12 cellular contexts compared by ENCODE assay signal in genomic region chr2:45329045-45329677, GRCh38.
DNase-seq lines count a peak whose midpoint lies in the region; ATAC-seq and TF ChIP-seq lines count a peak whose summit lies in the region.
"Had no signal": no experiment of that assay in that cellular context is flagged by ENCODE, and none has a peak within 500 bp of the region (broad histone marks: within the 10 kb centered on the region; RNA-seq: fewer than 3 reads in every experiment).

No MANE protein-coding gene starts in this region.

- ATAC-seq in SK-N-SH treated with all-trans-retinoic acid at 6 μM for 48 hours, result peak; percentile 83
- ATAC-seq in GM18502 (IDR thresholded peaks at IDR 0.05; ENCODE audit: poor library complexity, unreplicated experiment), result no peak
- no peak for ATAC-seq in GM21723 (IDR thresholded peaks at IDR 0.05; ENCODE audit: unreplicated experiment)
- ATAC-seq: activated CD4-positive, CD25-positive, alpha-beta regulatory T cell treated with anti-CD3 and anti-CD28 coated beads, Interleukin-2, amount 50 U/mL, for 24 hours had no signal

- DNase-seq in Caki2 (ENCODE audit: low read depth), result peak; percentile 52
- peak; percentile 39 for DNase-seq in HuH-7.5 (ENCODE audit: low spot score)
- DNase-seq in islet precursor cell, result peak; percentile 89
- DNase-seq in stimulated activated naive CD4-positive, alpha-beta T cell (lab: John Stamatoyannopoulos, UW), result no peak
- DNase-seq in activated gamma-delta T cell treated with Interleukin-2 at 50 U/mL for 16 hours, result no peak
- DNase-seq: activated gamma-delta T cell; NK-92 treated with Interleukin-12 subunit alpha and Interleukin-12 subunit beta, amount 100 ng/mL, for 24 hours; posterior cingulate gyrus had no signal

- in situ Hi-C loops in Caki2 (cut with HindIII; ENCODE audit: low pct_unique_long_range_greater_than_20kb, low sequenced_read_pairs), result no loop called here

TF ChIP-seq in SK-N-SH treated with all-trans-retinoic acid at 6 μM for 48 hours, 23 proteins besides CTCF, POLR2A, EP300 and RAD21:
- TF ChIP-seq, protein P1, sequence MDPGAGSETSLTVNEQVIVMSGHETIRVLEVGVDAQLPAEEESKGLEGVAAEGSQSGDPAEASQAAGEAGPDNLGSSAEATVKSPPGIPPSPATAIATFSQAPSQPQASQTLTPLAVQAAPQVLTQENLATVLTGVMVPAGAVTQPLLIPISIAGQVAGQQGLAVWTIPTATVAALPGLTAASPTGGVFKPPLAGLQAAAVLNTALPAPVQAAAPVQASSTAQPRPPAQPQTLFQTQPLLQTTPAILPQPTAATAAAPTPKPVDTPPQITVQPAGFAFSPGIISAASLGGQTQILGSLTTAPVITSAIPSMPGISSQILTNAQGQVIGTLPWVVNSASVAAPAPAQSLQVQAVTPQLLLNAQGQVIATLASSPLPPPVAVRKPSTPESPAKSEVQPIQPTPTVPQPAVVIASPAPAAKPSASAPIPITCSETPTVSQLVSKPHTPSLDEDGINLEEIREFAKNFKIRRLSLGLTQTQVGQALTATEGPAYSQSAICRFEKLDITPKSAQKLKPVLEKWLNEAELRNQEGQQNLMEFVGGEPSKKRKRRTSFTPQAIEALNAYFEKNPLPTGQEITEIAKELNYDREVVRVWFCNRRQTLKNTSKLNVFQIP (CRISPR knock-in tag; IDR thresholded peaks at IDR 0.05; ENCODE audit: borderline replicate concordance, low read depth), result no peak
- peak; percentile 76 for TF ChIP-seq ZNF70 (CRISPR knock-in tag; IDR thresholded peaks at IDR 0.05)

Comparison
In these comparisons a context has a peak if more than half of its experiments do, and no peak if none do; other contexts are left out.
1. DNase-seq: peak in Caki2 (single experiment), HuH-7.5 (single experiment) and islet precursor cell (single experiment); none in stimulated activated naive CD4-positive, alpha-beta T cell (0 of 6) and activated gamma-delta T cell treated with Interleukin-2 at 50 U/mL for 16 hours (single experiment).